12 cellular contexts compared by ENCODE assay signal in genomic region chr5:114544561-114544960, GRCh38.
"Had no signal": no experiment of that assay in that cellular context is flagged by ENCODE, and none has a peak within 500 bp of the region (broad histone marks: within the 10 kb centered on the region; RNA-seq: fewer than 3 reads in every experiment).

No MANE protein-coding gene starts in this region.

- H3K36me3 ChIP-seq: ovary, suprapubic skin, thyroid gland had no signal

- H3K4me3 ChIP-seq: mucosa of descending colon, ovary, suprapubic skin, thyroid gland had no signal

- DNase-seq: erythroblast; foreskin keratinocyte; mammary epithelial cell; mucosa of descending colon; naive thymus-derived CD8-positive, alpha-beta T cell; nucleus accumbens; ovary; small intestine; stimulated activated CD4-positive, alpha-beta T cell treated with anti-CD3 and anti-CD28 coated beads, Interleukin-12 subunit alpha, Interleukin-12 subunit beta, amount 100 ng/mL, for 4 hours; stimulated activated naive CD4-positive, alpha-beta T cell treated with Interleukin-2 at 50 U/mL for 16 hours; thyroid gland had no signal

- H3K27ac ChIP-seq: foreskin keratinocyte, ovary, suprapubic skin, thyroid gland had no signal

- H3K9me3 ChIP-seq: mucosa of descending colon, ovary, suprapubic skin, thyroid gland had no signal

- H3K27me3 ChIP-seq: foreskin keratinocyte, ovary, suprapubic skin, thyroid gland had no signal
